ENCODE assay signal across 1 cellular context in the genomic region with DNA sequence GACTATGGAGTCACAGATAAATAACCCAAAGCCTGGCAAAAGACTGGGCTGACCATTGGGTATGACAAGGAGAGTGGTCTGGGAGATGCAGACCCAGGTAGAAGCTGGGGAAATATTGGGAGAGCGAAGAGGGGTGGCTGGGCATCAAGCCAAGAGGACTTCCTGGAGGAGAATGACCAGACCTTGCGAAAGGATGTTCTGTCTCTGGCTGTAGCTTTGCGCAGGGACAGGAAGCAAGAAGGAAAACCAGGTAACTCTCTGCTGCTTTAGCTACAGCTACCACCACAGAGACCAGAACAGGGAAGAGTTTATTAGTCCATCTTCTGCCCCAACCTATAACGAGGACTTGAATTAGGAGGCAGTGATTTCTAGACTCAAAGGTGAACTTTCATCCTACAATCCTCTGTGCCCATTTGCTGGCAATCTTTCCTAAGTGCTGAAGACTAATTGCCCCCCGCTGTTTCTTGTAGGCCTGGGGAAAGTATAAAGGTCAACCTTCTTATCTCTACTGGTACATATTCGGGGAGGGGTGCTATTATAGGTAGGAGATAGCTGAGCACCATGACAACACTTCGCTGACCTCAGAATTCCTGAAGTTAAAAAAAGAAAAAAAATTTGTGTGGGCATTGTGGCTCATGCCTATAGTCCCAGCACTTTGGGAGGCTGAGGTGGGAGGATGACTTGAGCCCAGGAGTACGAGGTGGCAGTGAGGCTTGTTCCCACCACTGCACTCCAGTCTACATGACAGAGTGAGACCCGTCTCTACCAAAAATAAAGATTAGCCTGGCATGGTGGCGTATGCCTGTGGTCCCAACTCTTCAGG.
A peak's percentile ranks its signal among the peaks of the same experiment; 100 is the strongest.
TF ChIP-seq lines count a peak whose summit lies in the region.

No MANE protein-coding gene starts in this region.

TF ChIP-seq in HepG2, 621 proteins besides CTCF, POLR2A, EP300 and RAD21 (continued from another document and continues in another):
- TF ChIP-seq, protein P1, sequence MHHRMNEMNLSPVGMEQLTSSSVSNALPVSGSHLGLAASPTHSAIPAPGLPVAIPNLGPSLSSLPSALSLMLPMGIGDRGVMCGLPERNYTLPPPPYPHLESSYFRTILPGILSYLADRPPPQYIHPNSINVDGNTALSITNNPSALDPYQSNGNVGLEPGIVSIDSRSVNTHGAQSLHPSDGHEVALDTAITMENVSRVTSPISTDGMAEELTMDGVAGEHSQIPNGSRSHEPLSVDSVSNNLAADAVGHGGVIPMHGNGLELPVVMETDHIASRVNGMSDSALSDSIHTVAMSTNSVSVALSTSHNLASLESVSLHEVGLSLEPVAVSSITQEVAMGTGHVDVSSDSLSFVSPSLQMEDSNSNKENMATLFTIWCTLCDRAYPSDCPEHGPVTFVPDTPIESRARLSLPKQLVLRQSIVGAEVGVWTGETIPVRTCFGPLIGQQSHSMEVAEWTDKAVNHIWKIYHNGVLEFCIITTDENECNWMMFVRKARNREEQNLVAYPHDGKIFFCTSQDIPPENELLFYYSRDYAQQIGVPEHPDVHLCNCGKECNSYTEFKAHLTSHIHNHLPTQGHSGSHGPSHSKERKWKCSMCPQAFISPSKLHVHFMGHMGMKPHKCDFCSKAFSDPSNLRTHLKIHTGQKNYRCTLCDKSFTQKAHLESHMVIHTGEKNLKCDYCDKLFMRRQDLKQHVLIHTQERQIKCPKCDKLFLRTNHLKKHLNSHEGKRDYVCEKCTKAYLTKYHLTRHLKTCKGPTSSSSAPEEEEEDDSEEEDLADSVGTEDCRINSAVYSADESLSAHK (CRISPR knock-in tag; IDR thresholded peaks at IDR 0.05; ENCODE audit: borderline replicate concordance): no peak
- TF ChIP-seq HNF4G (IDR thresholded peaks at IDR 0.05; ENCODE audit: borderline replicate concordance, low read depth, low read length): peak; percentile 78; the same call in 1 of the 2 replicates
- peak; percentile 38; the same call in 1 of the 2 replicates for TF ChIP-seq HNF4G (CRISPR knock-in tag; IDR thresholded peaks at IDR 0.05; ENCODE audit: borderline replicate concordance, low read depth)
- no peak for TF ChIP-seq ZNF766 (CRISPR knock-in tag; IDR thresholded peaks at IDR 0.05; ENCODE audit: borderline replicate concordance)
- no peak for TF ChIP-seq STAT5B (CRISPR knock-in tag; IDR thresholded peaks at IDR 0.05)
- no peak for TF ChIP-seq ZNF383 (CRISPR knock-in tag; IDR thresholded peaks at IDR 0.05; ENCODE audit: borderline replicate concordance)
- no peak for TF ChIP-seq HDAC6 (IDR thresholded peaks at IDR 0.05; ENCODE audit: low read depth, low read length)
- TF ChIP-seq TCF12 (IDR thresholded peaks at IDR 0.05): no peak
- TF ChIP-seq TCF12 (CRISPR knock-in tag; IDR thresholded peaks at IDR 0.05): no peak
- TF ChIP-seq ATF5 (CRISPR knock-in tag; IDR thresholded peaks at IDR 0.05; ENCODE audit: low read depth): no peak
- TF ChIP-seq NFKBIZ (CRISPR knock-in tag; IDR thresholded peaks at IDR 0.05): no peak
- TF ChIP-seq SIX1 (CRISPR knock-in tag; IDR thresholded peaks at IDR 0.05; ENCODE audit: borderline replicate concordance): no peak
- TF ChIP-seq, protein P2, sequence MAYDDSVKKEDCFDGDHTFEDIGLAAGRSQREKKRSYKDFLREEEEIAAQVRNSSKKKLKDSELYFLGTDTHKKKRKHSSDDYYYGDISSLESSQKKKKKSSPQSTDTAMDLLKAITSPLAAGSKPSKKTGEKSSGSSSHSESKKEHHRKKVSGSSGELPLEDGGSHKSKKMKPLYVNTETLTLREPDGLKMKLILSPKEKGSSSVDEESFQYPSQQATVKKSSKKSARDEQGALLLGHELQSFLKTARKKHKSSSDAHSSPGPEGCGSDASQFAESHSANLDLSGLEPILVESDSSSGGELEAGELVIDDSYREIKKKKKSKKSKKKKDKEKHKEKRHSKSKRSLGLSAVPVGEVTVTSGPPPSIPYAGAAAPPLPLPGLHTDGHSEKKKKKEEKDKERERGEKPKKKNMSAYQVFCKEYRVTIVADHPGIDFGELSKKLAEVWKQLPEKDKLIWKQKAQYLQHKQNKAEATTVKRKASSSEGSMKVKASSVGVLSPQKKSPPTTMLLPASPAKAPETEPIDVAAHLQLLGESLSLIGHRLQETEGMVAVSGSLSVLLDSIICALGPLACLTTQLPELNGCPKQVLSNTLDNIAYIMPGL (CRISPR knock-in tag; IDR thresholded peaks at IDR 0.05; ENCODE audit: borderline replicate concordance in 1 of 2, low read depth in 1 of 2): no peak
- no peak for TF ChIP-seq CBX1 (IDR thresholded peaks at IDR 0.05; ENCODE audit: low read depth)
- TF ChIP-seq, protein P3, sequence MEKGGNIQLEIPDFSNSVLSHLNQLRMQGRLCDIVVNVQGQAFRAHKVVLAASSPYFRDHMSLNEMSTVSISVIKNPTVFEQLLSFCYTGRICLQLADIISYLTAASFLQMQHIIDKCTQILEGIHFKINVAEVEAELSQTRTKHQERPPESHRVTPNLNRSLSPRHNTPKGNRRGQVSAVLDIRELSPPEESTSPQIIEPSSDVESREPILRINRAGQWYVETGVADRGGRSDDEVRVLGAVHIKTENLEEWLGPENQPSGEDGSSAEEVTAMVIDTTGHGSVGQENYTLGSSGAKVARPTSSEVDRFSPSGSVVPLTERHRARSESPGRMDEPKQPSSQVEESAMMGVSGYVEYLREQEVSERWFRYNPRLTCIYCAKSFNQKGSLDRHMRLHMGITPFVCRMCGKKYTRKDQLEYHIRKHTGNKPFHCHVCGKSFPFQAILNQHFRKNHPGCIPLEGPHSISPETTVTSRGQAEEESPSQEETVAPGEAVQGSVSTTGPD (CRISPR knock-in tag; IDR thresholded peaks at IDR 0.05): peak; percentile 58; the same call in 1 of the 2 replicates
- TF ChIP-seq AKAP8 (CRISPR knock-in tag; IDR thresholded peaks at IDR 0.05): no peak
- TF ChIP-seq ZNF460 (CRISPR knock-in tag; IDR thresholded peaks at IDR 0.05; ENCODE audit: borderline replicate concordance): no peak
- TF ChIP-seq, protein P4, sequence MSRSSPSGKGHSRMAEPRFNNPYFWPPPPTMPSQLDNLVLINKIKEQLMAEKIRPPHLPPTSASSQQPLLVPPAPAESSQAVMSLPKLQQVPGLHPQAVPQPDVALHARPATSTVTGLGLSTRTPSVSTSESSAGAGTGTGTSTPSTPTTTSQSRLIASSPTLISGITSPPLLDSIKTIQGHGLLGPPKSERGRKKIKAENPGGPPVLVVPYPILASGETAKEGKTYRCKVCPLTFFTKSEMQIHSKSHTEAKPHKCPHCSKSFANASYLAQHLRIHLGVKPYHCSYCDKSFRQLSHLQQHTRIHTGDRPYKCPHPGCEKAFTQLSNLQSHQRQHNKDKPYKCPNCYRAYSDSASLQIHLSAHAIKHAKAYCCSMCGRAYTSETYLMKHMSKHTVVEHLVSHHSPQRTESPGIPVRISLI (CRISPR knock-in tag; IDR thresholded peaks at IDR 0.05; ENCODE audit: borderline replicate concordance): peak; percentile 76
- no peak; the same call in 1 of the 2 replicates for TF ChIP-seq HDAC1 (CRISPR knock-in tag; IDR thresholded peaks at IDR 0.05)
- no peak for TF ChIP-seq ZNF513 (CRISPR knock-in tag; conservative IDR thresholded peaks at IDR 0.05)
- TF ChIP-seq PAX8 (CRISPR knock-in tag; IDR thresholded peaks at IDR 0.05; ENCODE audit: borderline replicate concordance): no peak
- no peak for TF ChIP-seq U2AF1 (optimal IDR thresholded peaks at IDR 0.05; ENCODE audit: low read depth, low read length)
- no peak for TF ChIP-seq ZNF879 (CRISPR knock-in tag; IDR thresholded peaks at IDR 0.05)
- 0 out of 2 replicates have a peak, but pooled peaks have one; percentile 54 for TF ChIP-seq ZNF710 (CRISPR knock-in tag; IDR thresholded peaks at IDR 0.05; ENCODE audit: borderline replicate concordance)
- peak; percentile 17; the same call in 1 of the 2 replicates for TF ChIP-seq RXRA (CRISPR knock-in tag; IDR thresholded peaks at IDR 0.05)
- no peak for TF ChIP-seq AGO2 (optimal IDR thresholded peaks at IDR 0.05; ENCODE audit: low read depth, low read length)
- TF ChIP-seq, protein P5, sequence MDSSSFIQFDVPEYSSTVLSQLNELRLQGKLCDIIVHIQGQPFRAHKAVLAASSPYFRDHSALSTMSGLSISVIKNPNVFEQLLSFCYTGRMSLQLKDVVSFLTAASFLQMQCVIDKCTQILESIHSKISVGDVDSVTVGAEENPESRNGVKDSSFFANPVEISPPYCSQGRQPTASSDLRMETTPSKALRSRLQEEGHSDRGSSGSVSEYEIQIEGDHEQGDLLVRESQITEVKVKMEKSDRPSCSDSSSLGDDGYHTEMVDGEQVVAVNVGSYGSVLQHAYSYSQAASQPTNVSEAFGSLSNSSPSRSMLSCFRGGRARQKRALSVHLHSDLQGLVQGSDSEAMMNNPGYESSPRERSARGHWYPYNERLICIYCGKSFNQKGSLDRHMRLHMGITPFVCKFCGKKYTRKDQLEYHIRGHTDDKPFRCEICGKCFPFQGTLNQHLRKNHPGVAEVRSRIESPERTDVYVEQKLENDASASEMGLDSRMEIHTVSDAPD (CRISPR knock-in tag; IDR thresholded peaks at IDR 0.05): no peak
- TF ChIP-seq LCORL (IDR thresholded peaks at IDR 0.05): no peak
- no peak for TF ChIP-seq LCORL (CRISPR knock-in tag; IDR thresholded peaks at IDR 0.05)
- 0 out of 2 replicates have a peak, but pooled peaks have one; percentile 25 for TF ChIP-seq NR2F2 (IDR thresholded peaks at IDR 0.05; ENCODE audit: borderline replicate concordance, low read depth)
- no peak for TF ChIP-seq ZBTB39 (CRISPR knock-in tag; IDR thresholded peaks at IDR 0.05)
- no peak for TF ChIP-seq NONO (IDR thresholded peaks at IDR 0.05)
- TF ChIP-seq NONO (CRISPR knock-in tag; conservative IDR thresholded peaks at IDR 0.05): no peak
- TF ChIP-seq TBL1XR1 (IDR thresholded peaks at IDR 0.05; ENCODE audit: borderline replicate concordance, low read length, partially characterized antibody): no peak
- TF ChIP-seq, protein P6, sequence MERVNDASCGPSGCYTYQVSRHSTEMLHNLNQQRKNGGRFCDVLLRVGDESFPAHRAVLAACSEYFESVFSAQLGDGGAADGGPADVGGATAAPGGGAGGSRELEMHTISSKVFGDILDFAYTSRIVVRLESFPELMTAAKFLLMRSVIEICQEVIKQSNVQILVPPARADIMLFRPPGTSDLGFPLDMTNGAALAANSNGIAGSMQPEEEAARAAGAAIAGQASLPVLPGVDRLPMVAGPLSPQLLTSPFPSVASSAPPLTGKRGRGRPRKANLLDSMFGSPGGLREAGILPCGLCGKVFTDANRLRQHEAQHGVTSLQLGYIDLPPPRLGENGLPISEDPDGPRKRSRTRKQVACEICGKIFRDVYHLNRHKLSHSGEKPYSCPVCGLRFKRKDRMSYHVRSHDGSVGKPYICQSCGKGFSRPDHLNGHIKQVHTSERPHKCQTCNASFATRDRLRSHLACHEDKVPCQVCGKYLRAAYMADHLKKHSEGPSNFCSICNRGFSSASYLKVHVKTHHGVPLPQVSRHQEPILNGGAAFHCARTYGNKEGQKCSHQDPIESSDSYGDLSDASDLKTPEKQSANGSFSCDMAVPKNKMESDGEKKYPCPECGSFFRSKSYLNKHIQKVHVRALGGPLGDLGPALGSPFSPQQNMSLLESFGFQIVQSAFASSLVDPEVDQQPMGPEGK (CRISPR knock-in tag; IDR thresholded peaks at IDR 0.05): peak; percentile 56; the same call in 1 of the 2 replicates
- no peak for TF ChIP-seq MAF1 (CRISPR knock-in tag; IDR thresholded peaks at IDR 0.05; ENCODE audit: borderline replicate concordance)
- no peak for TF ChIP-seq FOXP1 (IDR thresholded peaks at IDR 0.05)
- no peak for TF ChIP-seq FOXP1 (CRISPR knock-in tag; IDR thresholded peaks at IDR 0.05)
- TF ChIP-seq NR3C1 (CRISPR knock-in tag; IDR thresholded peaks at IDR 0.05): no peak
- TF ChIP-seq, protein P7, sequence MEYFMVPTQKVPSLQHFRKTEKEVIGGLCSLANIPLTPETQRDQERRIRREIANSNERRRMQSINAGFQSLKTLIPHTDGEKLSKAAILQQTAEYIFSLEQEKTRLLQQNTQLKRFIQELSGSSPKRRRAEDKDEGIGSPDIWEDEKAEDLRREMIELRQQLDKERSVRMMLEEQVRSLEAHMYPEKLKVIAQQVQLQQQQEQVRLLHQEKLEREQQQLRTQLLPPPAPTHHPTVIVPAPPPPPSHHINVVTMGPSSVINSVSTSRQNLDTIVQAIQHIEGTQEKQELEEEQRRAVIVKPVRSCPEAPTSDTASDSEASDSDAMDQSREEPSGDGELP (IDR thresholded peaks at IDR 0.05; ENCODE audit: borderline replicate concordance, low read depth): no peak
